Comparison of ENCODE assay signal across 14 cellular contexts in genomic region chr10:22737587-22737986, GRCh38. TPM values are rescaled to one million over a fixed set of nuclear protein-coding genes. Genes with fewer than 3 reads are reported as not detected.
DNase-seq lines count a peak whose midpoint lies in the region; ATAC-seq, FAIRE-seq and TF ChIP-seq lines count a peak whose summit lies in the region.
"Had no signal": no experiment of that assay in that cellular context is flagged by ENCODE, and none has a peak within 500 bp of the region (broad histone marks: within the 10 kb centered on the region; RNA-seq: fewer than 3 reads in every experiment).

No MANE protein-coding gene starts in this region.

- H3K4me3 ChIP-seq in ACC112 (ENCODE audit: low read depth, low read length) (no peak overlapping the region), K562 (no peak overlapping the region), left ventricle myocardium inferior (no peak overlapping the region)
- H3K4me3 ChIP-seq: coronary artery had no signal

- no peaks in the 10 kb centered on the region for H3K9me3 ChIP-seq in K562 (replicated peaks; ENCODE audit: control insufficient read depth, insufficient read depth, low read depth, low read length)
- H3K9me3 ChIP-seq in left ventricle myocardium inferior (replicated peaks) = no peaks in the 10 kb centered on the region

- H3K79me2 ChIP-seq in ACC112 (ENCODE audit: control insufficient read depth, insufficient read depth, low read length, unreplicated experiment) (no peaks in the 10 kb centered on the region), K562 (ENCODE audit: control insufficient read depth, insufficient read depth, low read length) (no peaks in the 10 kb centered on the region)

- H3K27me3 Mint-ChIP-seq in T-cell = peaks cover 0 to 4% of the 10 kb centered on the region in 2 donors

- in situ Hi-C loops in K562 (cut with MboI) = no loop called here

- CTCF ChIA-PET in K562 (lab: Yijun Ruan, JAX; ENCODE audit: low intra/inter-chr PET ratio) (no interaction called here), T-cell (lab: Charles Lee) (interaction anchor here in 1 of 2 donors (0.6 kb wide), 1 partner anchor 906 kb away, joined by 3 read pairs; no protein-coding TSS in a partner anchor)

- no peak for TF ChIP-seq POLR2A in K562 (conservative IDR thresholded peaks at IDR 0.05)

- H4K20me1 ChIP-seq in K562 (replicated peaks; ENCODE audit: control insufficient read depth, insufficient read depth, low read length) = no peaks in the 10 kb centered on the region

- no TSS peak for BruUV-seq in K562 (replicated peaks; lab: Mats Ljungman, UMichigan)

- no peak overlapping the region for H3K4me2 ChIP-seq in K562 (ENCODE audit: insufficient read depth, low read length)

- H3K9me1 ChIP-seq in K562 (ENCODE audit: control insufficient read depth, insufficient read depth, low read length) = no peaks in the 10 kb centered on the region

- intact Hi-C loops in K562 (cut with micrococcal nuclease) (no loop called here), left ventricle myocardium inferior (cut with micrococcal nuclease) (no loop called here)

- H3K4me1 Mint-ChIP-seq in T-cell = no peaks in the 10 kb centered on the region

- peaks cover 28% of the 10 kb centered on the region for H3K4me1 ChIP-seq in ACC112 (ENCODE audit: control insufficient read depth, insufficient read depth, low read length, unreplicated experiment)
- peaks cover 0 to 23% of the 10 kb centered on the region in 2 experiments for H3K4me1 ChIP-seq in K562 (replicated peaks in 1 of 2; ENCODE audit: control insufficient read depth in 2 of 2, insufficient read depth in 2 of 2, low read length in 2 of 2)
- no peaks in the 10 kb centered on the region for H3K4me1 ChIP-seq in left ventricle myocardium inferior

- TF ChIP-seq EP300 in K562 (IDR thresholded peaks at IDR 0.05; ENCODE audit: low read length) = no peak

- peak; percentile 52 to 72 for DNase-seq in Kasumi-1 (lab: John Stamatoyannopoulos, UW)
- DNase-seq in K562 (ENCODE audit: extremely low read depth in 1 of 4, low spot score in 3 of 4) = peak; percentile 41 to 70 (median 50)
- peak; percentile 32 for DNase-seq in left ventricle myocardium inferior
- no peak for DNase-seq in T-cell
- DNase-seq in NCI-H1048 (lab: John Stamatoyannopoulos, UW) = no peak
- DNase-seq in COLO829 (ENCODE audit: low spot score) = no peak
- DNase-seq: NCI-H146, small intestine, WERI-Rb-1 had no signal

- 23% methylated on average over 1 of the region's 1 CpG for WGBS in K562 (ENCODE audit: insufficient coverage, low coverage, missing lambda C conversion rate)

- H3K27ac ChIP-seq in ACC112 (ENCODE audit: low read depth, low read length) = peak overlapping the region; percentile 66
- no peak overlapping the region; the same call in 2 of the 3 replicates for H3K27ac ChIP-seq in K562 (ENCODE audit: extremely low read depth, low read depth, low read length)
- H3K27ac ChIP-seq in left ventricle myocardium inferior (replicated peaks) = no peak overlapping the region
- H3K27ac ChIP-seq: coronary artery, HL-60, WERI-Rb-1 had no signal

- H3K36me3 Mint-ChIP-seq in T-cell = peaks cover 6% of the 10 kb centered on the region

- H3K4me3 Mint-ChIP-seq in T-cell = no peak overlapping the region
- H3K4me3 Mint-ChIP-seq: B cell had no signal

- H2AFZ ChIP-seq in ACC112 (ENCODE audit: low read length, unreplicated experiment) = no peak overlapping the region
- H2AFZ ChIP-seq in K562 (ENCODE audit: low read depth, low read length) = peak overlapping the region; percentile 66

- peaks cover 0 to 3% (median 0%) of the 10 kb centered on the region in 3 donors for H3K9me3 Mint-ChIP-seq in T-cell

- H3K9ac ChIP-seq in K562 (ENCODE audit: insufficient read depth in 1 of 2, low read depth in 2 of 2, low read length in 2 of 2) = no peak overlapping the region

- TF ChIP-seq CTCF in K562 (IDR thresholded peaks at IDR 0.05 in 2 of 3, conservative IDR thresholded peaks at IDR 0.05 in 1 of 3; ENCODE audit: insufficient read depth in 2 of 3, low read depth in 1 of 3, low read length in 3 of 3) = no peak
- no peak for TF ChIP-seq CTCF in left ventricle myocardium inferior (IDR thresholded peaks at IDR 0.05; ENCODE audit: borderline replicate concordance)

- 0 out of 4 replicates have a peak, but pooled peaks of 1 of the 2 experiments have one; percentile 10 for TF ChIP-seq RAD21 in K562 (CRISPR knock-in tag; conservative IDR thresholded peaks at IDR 0.05 in 1 of 2, IDR thresholded peaks at IDR 0.05 in 1 of 2)

- POLR2A ChIA-PET in K562 (lab: Yijun Ruan, JAX) = interaction anchor here (0.6 to 0.8 kb wide), 3 partner anchors 8 to 1407 kb away, joined by 3 read pairs; no protein-coding TSS in a partner anchor
- POLR2A ChIA-PET in T-cell (lab: Charles Lee) = no interaction called here

- H3K36me3 ChIP-seq in ACC112 (ENCODE audit: insufficient read depth, low read length) (no peaks in the 10 kb centered on the region), K562 (ENCODE audit: control insufficient read depth, insufficient read depth, low read length) (no peaks in the 10 kb centered on the region), left ventricle myocardium inferior (no peaks in the 10 kb centered on the region)
- H3K36me3 ChIP-seq: WERI-Rb-1 had no signal

- peak; percentile 70 for FAIRE-seq in K562 (lab: Jason Lieb, UNC)
- FAIRE-seq: small intestine had no signal

- H3K27me3 ChIP-seq in ACC112 (ENCODE audit: insufficient read depth, low read length) (no peaks in the 10 kb centered on the region), K562 (ENCODE audit: control insufficient read depth in 2 of 2, insufficient read depth in 2 of 2, low read length in 2 of 2) (no peaks in the 10 kb centered on the region), left ventricle myocardium inferior (ENCODE audit: low read depth) (no peaks in the 10 kb centered on the region)

- ATAC-seq in K562 (peak; percentile 87), T-cell (replicated peaks in 1 of 4) (no peak), HG03571 (IDR thresholded peaks at IDR 0.05; ENCODE audit: unreplicated experiment) (no peak)

- no peak overlapping the region for H3K27ac Mint-ChIP-seq in T-cell
- H3K27ac Mint-ChIP-seq: B cell had no signal

TF ChIP-seq in K562, 482 proteins besides CTCF, POLR2A, EP300 and RAD21 (continues in another document):
- peak; percentile 19; the same call in 1 of the 2 replicates for TF ChIP-seq SMARCC2 (IDR thresholded peaks at IDR 0.05; ENCODE audit: low read depth)
- TF ChIP-seq ZNF77 (CRISPR knock-in tag; IDR thresholded peaks at IDR 0.05) = no peak
- TF ChIP-seq SMARCA4 (IDR thresholded peaks at IDR 0.05) = peak; percentile 72
- TF ChIP-seq MAFG (tag; conservative IDR thresholded peaks at IDR 0.05) = peak; percentile 82
- 0 out of 2 replicates have a peak, but pooled peaks have one; percentile 37 for TF ChIP-seq SMARCE1 (IDR thresholded peaks at IDR 0.05)
- peak in 1 of 2 experiments; percentile 44 for TF ChIP-seq E2F6 (IDR thresholded peaks at IDR 0.05; ENCODE audit: borderline replicate concordance in 1 of 2, extremely low read depth in 1 of 2, insufficient read depth in 1 of 2, insufficient read length in 1 of 2, low read depth in 1 of 2, low read length in 1 of 2, poor library complexity in 1 of 2, severe bottlenecking in 1 of 2)
- peak; percentile 35; the same call in 1 of the 2 replicates for TF ChIP-seq ZNF644 (tag; IDR thresholded peaks at IDR 0.05; ENCODE audit: low read depth)
- 0 out of 2 replicates have a peak, but pooled peaks have one; percentile 23 for TF ChIP-seq USF2 (CRISPR knock-in tag; IDR thresholded peaks at IDR 0.05)
- TF ChIP-seq E2F1 (CRISPR knock-in tag; IDR thresholded peaks at IDR 0.05) = no peak

RNA-seq across cellular contexts. Expression of gene PIP4K2A, which starts 23.2 kb away (rescaled TPM):
- 31.6 and 61.2 TPM in 2 replicates for total RNA-seq in K562 (2011; cell fraction: chromatin; rRNA removed; ENCODE audit: low replicate concordance)
- 22.7 and 26.6 TPM in 2 replicates for total RNA-seq in K562 (2011; cell fraction: nucleolus; rRNA removed)
- 30.2 and 39.5 TPM in 2 replicates for total RNA-seq in K562 (2011; cell fraction: nucleoplasm; rRNA removed)
- total RNA-seq in K562 (2014; rRNA removed) (61.5 and 75.1 TPM in 2 replicates), K562 (2014; rRNA removed; fragmentation: Illumina TruSeq; extraction: Trizol) (73.5 and 95.8 TPM in 2 replicates), K562 (2015; rRNA removed; fragmentation: Illumina TruSeq; extraction: Trizol) (110 and 117 TPM in 2 replicates), K562 (2021) (56.4 and 71.9 TPM in 2 replicates), left ventricle myocardium inferior (12.6 TPM), T-cell (100 to 1,000 TPM; 129 to 238 (median 160) TPM)
- polyA plus RNA-seq in K562 (2011; rRNA removed) (29.8 and 35.6 TPM in 2 replicates), K562 (2014; fragmentation: Illumina TruSeq; extraction: Trizol) (65.2 and 69.1 TPM in 2 replicates), K562 (2014; fragmentation: Nextera tagmentation; extraction: Ambion mirVana) (10 to 100 TPM; 64.8 to 87.2 TPM), K562 (2014; rRNA removed) (47.1 and 49.5 TPM in 2 replicates)
- polyA plus RNA-seq in K562 (2011; cell fraction: cytosol; rRNA removed) = 14.8 and 25.0 TPM in 2 replicates
- polyA plus RNA-seq in K562 (2011; cell fraction: nucleus; rRNA removed) = 17.2 and 23.1 TPM in 2 replicates
- 39.4 and 42.5 TPM in 2 replicates for polyA plus RNA-seq in K562 (2012)
- polyA minus RNA-seq in K562 (2011; rRNA and poly(A)+ RNA removed) = 62.2 and 65.1 TPM in 2 replicates
- polyA minus RNA-seq in K562 (2011; cell fraction: cytosol; rRNA and poly(A)+ RNA removed) = 37.1 and 39.1 TPM in 2 replicates
- 21.7 and 45.1 TPM in 2 replicates for polyA minus RNA-seq in K562 (2011; cell fraction: nucleus; rRNA and poly(A)+ RNA removed)

Comparison
In these comparisons a context has a peak if more than half of its experiments do, and no peak if none do; other contexts are left out.
1. DNase-seq: peak in Kasumi-1 (2 of 2), K562 (4 of 4) and left ventricle myocardium inferior (single experiment); none in T-cell (0 of 34), NCI-H1048 (single experiment) and COLO829 (single experiment).